19 cellular contexts compared by ENCODE assay signal in the genomic region with DNA sequence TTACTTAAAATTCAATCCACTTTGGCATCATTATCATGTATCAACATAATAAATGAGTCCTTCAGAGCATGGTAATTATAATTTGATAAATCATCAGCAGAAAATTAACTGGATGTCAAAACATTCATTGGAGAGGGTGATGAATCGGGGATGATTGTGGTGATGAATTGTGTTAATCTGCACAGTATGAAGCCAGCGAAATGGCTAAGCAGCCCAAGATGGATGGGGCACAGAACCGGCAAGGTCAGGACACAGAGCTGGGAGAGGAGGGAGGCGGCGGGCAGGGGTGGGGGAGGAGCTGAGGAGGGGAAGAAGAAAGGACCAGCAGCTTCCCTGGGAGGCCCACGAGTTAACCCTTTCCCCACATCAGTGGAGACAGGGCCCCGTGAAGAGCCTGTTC.
A peak's percentile ranks its signal among the peaks of the same experiment; 100 is the strongest.
DNase-seq lines count a peak whose midpoint lies in the region; ATAC-seq, FAIRE-seq and TF ChIP-seq lines count a peak whose summit lies in the region.
"Had no signal": no experiment of that assay in that cellular context is flagged by ENCODE, and none has a peak within 500 bp of the region (broad histone marks: within the 10 kb centered on the region; RNA-seq: fewer than 3 reads in every experiment).

No MANE protein-coding gene starts in this region.

- H3F3A ChIP-seq in GM23338 (replicated peaks; ENCODE audit: low read depth): no peaks in the 10 kb centered on the region

- FAIRE-seq in GM12891 (lab: Jason Lieb, UNC): no peak
- FAIRE-seq: A549, G401.6, GM12892, H54 had no signal

- peaks cover 10% of the 10 kb centered on the region for H3K4me1 ChIP-seq in GM23338 (ENCODE audit: insufficient read depth)
- peaks cover 6% of the 10 kb centered on the region for H3K4me1 ChIP-seq in endodermal cell (ENCODE audit: control insufficient read depth, insufficient read depth, low read length)
- H3K4me1 ChIP-seq: A549, Caco-2 had no signal

- no peaks in the 10 kb centered on the region for H3K27me3 ChIP-seq in GM23338 (ENCODE audit: insufficient read depth)
- H3K27me3 ChIP-seq in endodermal cell (ENCODE audit: control insufficient read depth, insufficient read depth, low read length, poor library complexity, severe bottlenecking): no peaks in the 10 kb centered on the region
- H3K27me3 ChIP-seq in CD4-positive, alpha-beta T cell (ENCODE audit: control insufficient read depth, insufficient read depth, low read length): no peaks in the 10 kb centered on the region

- intact Hi-C loops in CD4-positive, alpha-beta T cell (cut with DNase I, micrococcal nuclease): no loop called here

- DNase-seq in GM23338 (ENCODE audit: low spot score) (peak; percentile 48), NCI-H146 treated with DMSO at 0.1 percent for 48 hours (lab: John Stamatoyannopoulos, UW; ENCODE audit: unreplicated experiment) (peak; percentile 42), endodermal cell (peak; percentile 84), neural crest cell (ENCODE audit: low read depth, low spot score) (peak; percentile 6), HFFc6 (no peak), GM12891 (ENCODE audit: insufficient read length, low spot score) (no peak)
- no peak for DNase-seq in CD4-positive, alpha-beta T cell
- DNase-seq: Caco-2, DMS79, NCI-H446, NCI-H748 treated with DMSO at 0.1 percent for 48 hours, SK-N-SH had no signal

- no peaks in the 10 kb centered on the region for H3K79me2 ChIP-seq in GM23338 (replicated peaks; ENCODE audit: insufficient read depth)

- no peak overlapping the region for H3K4me3 Mint-ChIP-seq in GM23338
- H3K4me3 Mint-ChIP-seq in endodermal cell: no peak overlapping the region
- H3K4me3 Mint-ChIP-seq in neural crest cell: no peak overlapping the region
- H3K4me3 Mint-ChIP-seq in CD4-positive, alpha-beta T cell: no peak overlapping the region
- H3K4me3 Mint-ChIP-seq in HFFc6: no peak overlapping the region

- CTCF ChIA-PET in CD4-positive, alpha-beta T cell (lab: Charles Lee): interaction anchor here (0.8 kb wide), 1 partner anchor 8 kb away, joined by 3 read pairs; no protein-coding TSS in a partner anchor

- H3K36me3 ChIP-seq in GM23338 (ENCODE audit: insufficient read depth) (no peaks in the 10 kb centered on the region), endodermal cell (ENCODE audit: control insufficient read depth, insufficient read depth, low read length) (no peaks in the 10 kb centered on the region)

- H3K27me3 Mint-ChIP-seq in GM23338 (ENCODE audit: insufficient read depth, low read depth, poor library complexity): peaks cover 2% of the 10 kb centered on the region
- H3K27me3 Mint-ChIP-seq in endodermal cell (ENCODE audit: insufficient read depth): peaks cover 8% of the 10 kb centered on the region
- H3K27me3 Mint-ChIP-seq in neural crest cell (ENCODE audit: low read depth): no peaks in the 10 kb centered on the region
- H3K27me3 Mint-ChIP-seq in CD4-positive, alpha-beta T cell: no peaks in the 10 kb centered on the region
- peaks cover 6% of the 10 kb centered on the region for H3K27me3 Mint-ChIP-seq in HFFc6 (ENCODE audit: insufficient read depth)

- H3K9me3 Mint-ChIP-seq in GM23338 (no peaks in the 10 kb centered on the region), endodermal cell (no peaks in the 10 kb centered on the region), neural crest cell (peaks cover 3% of the 10 kb centered on the region), HFFc6 (no peaks in the 10 kb centered on the region)
- H3K9me3 Mint-ChIP-seq in CD4-positive, alpha-beta T cell: no peaks in the 10 kb centered on the region

- H3K4me1 Mint-ChIP-seq in GM23338 (peaks cover 15% of the 10 kb centered on the region), endodermal cell (peaks cover 30% of the 10 kb centered on the region), neural crest cell (peaks cover 12% of the 10 kb centered on the region), HFFc6 (ENCODE audit: low read depth) (no peaks in the 10 kb centered on the region; the same call in 1 of the 2 replicates)
- no peaks in the 10 kb centered on the region for H3K4me1 Mint-ChIP-seq in CD4-positive, alpha-beta T cell (ENCODE audit: low read depth)

- no peak overlapping the region for H3K4me3 ChIP-seq in GM23338
- no peak overlapping the region for H3K4me3 ChIP-seq in endodermal cell (ENCODE audit: low read length)
- H3K4me3 ChIP-seq: A549 had no signal

- H3K27ac ChIP-seq in GM23338 (ENCODE audit: low read depth) (no peak overlapping the region), endodermal cell (ENCODE audit: low read depth, low read length) (peak overlapping the region; percentile 48)
- H3K27ac ChIP-seq in CD4-positive, alpha-beta T cell (ENCODE audit: low read depth, low read length): no peak overlapping the region
- H3K27ac ChIP-seq: A549, C4-2B had no signal

- POLR2A ChIA-PET in CD4-positive, alpha-beta T cell (lab: Charles Lee): no interaction called here

- no peak for TF ChIP-seq POLR2A in GM12891 (IDR thresholded peaks at IDR 0.05; ENCODE audit: low read depth, low read length)

- peak overlapping the region; percentile 77 for H2AFZ ChIP-seq in GM23338

- TF ChIP-seq CTCF in GM23338 (conservative IDR thresholded peaks at IDR 0.05; ENCODE audit: low read depth in 2 of 2) (no peak), endodermal cell (conservative IDR thresholded peaks at IDR 0.05) (no peak), neural crest cell (conservative IDR thresholded peaks at IDR 0.05) (no peak), HFFc6 (IDR thresholded peaks at IDR 0.05) (no peak)
- no peak for TF ChIP-seq CTCF in CD4-positive, alpha-beta T cell (IDR thresholded peaks at IDR 0.05)

- WGBS in endodermal cell (ENCODE audit: insufficient coverage in 1 of 2, insufficient read length in 1 of 2), 2 experiments: 20 to 33% methylated on average over 1 to 7 of the region's 7 CpGs

- H3K4me2 ChIP-seq in GM23338: peak overlapping the region; percentile 55; the same call in 1 of the 2 replicates
- H3K4me2 ChIP-seq: A549, SK-N-SH had no signal

- peak; percentile 99 for ATAC-seq in GM23338
- ATAC-seq in CD4-positive, alpha-beta T cell (ENCODE audit: poor library complexity): no peak
- ATAC-seq: A549, Panc1, Right ventricle myocardium inferior had no signal

- H4K20me1 ChIP-seq in GM23338 (replicated peaks; ENCODE audit: insufficient read depth): no peaks in the 10 kb centered on the region

- peaks cover 14% of the 10 kb centered on the region for H3K9me2 ChIP-seq in GM23338 (ENCODE audit: insufficient read depth)
- H3K9me2 ChIP-seq: SK-N-SH had no signal

- H3K27ac Mint-ChIP-seq in GM23338: no peak overlapping the region
- no peak overlapping the region for H3K27ac Mint-ChIP-seq in endodermal cell
- H3K27ac Mint-ChIP-seq in neural crest cell (ENCODE audit: unreplicated experiment): peak overlapping the region; percentile 29
- no peak overlapping the region for H3K27ac Mint-ChIP-seq in CD4-positive, alpha-beta T cell
- no peak overlapping the region for H3K27ac Mint-ChIP-seq in HFFc6

- H3K36me3 Mint-ChIP-seq in GM23338 (ENCODE audit: low read depth): no peaks in the 10 kb centered on the region
- no peaks in the 10 kb centered on the region for H3K36me3 Mint-ChIP-seq in endodermal cell (ENCODE audit: low read depth)
- no peaks in the 10 kb centered on the region for H3K36me3 Mint-ChIP-seq in neural crest cell (ENCODE audit: low read depth)
- no peaks in the 10 kb centered on the region for H3K36me3 Mint-ChIP-seq in CD4-positive, alpha-beta T cell (ENCODE audit: low read depth)
- H3K36me3 Mint-ChIP-seq in HFFc6 (ENCODE audit: low read depth): no peaks in the 10 kb centered on the region

- H3K9me3 ChIP-seq in endodermal cell (ENCODE audit: control insufficient read depth, low read length): no peaks in the 10 kb centered on the region
- no peaks in the 10 kb centered on the region for H3K9me3 ChIP-seq in CD4-positive, alpha-beta T cell (ENCODE audit: control insufficient read depth, low read length)
- H3K9me3 ChIP-seq: A549, Caco-2, SK-N-SH had no signal

- H3K9ac ChIP-seq in endodermal cell (ENCODE audit: extremely low read depth, low read length, poor library complexity, severe bottlenecking): no peak overlapping the region
- H3K9ac ChIP-seq: SK-N-SH had no signal

TF ChIP-seq in GM23338, 12 proteins besides CTCF, POLR2A, EP300 and RAD21 (continues in another document):
- TF ChIP-seq, protein P1, sequence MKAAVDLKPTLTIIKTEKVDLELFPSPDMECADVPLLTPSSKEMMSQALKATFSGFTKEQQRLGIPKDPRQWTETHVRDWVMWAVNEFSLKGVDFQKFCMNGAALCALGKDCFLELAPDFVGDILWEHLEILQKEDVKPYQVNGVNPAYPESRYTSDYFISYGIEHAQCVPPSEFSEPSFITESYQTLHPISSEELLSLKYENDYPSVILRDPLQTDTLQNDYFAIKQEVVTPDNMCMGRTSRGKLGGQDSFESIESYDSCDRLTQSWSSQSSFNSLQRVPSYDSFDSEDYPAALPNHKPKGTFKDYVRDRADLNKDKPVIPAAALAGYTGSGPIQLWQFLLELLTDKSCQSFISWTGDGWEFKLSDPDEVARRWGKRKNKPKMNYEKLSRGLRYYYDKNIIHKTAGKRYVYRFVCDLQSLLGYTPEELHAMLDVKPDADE (IDR thresholded peaks at IDR 0.05): no peak

TF ChIP-seq in GM12891, 5 proteins besides CTCF, POLR2A, EP300 and RAD21:
- TF ChIP-seq SPI1 (IDR thresholded peaks at IDR 0.05; ENCODE audit: low read depth, low read length): no peak
- TF ChIP-seq POLR2AphosphoS5 (IDR thresholded peaks at IDR 0.05; ENCODE audit: low read depth, low read length): no peak
- TF ChIP-seq POU2F2 (IDR thresholded peaks at IDR 0.05; ENCODE audit: low read depth, low read length): no peak
- no peak for TF ChIP-seq TAF1 (IDR thresholded peaks at IDR 0.05; ENCODE audit: low read depth, low read length)
- TF ChIP-seq PAX5 (IDR thresholded peaks at IDR 0.05; ENCODE audit: insufficient read depth, low read length, severe bottlenecking): no peak

Comparison
In these comparisons a context has a peak if more than half of its experiments do, and no peak if none do; other contexts are left out.
1. DNase-seq: peak in GM23338 (single experiment), NCI-H146 treated with DMSO at 0.1 percent for 48 hours (single experiment), endodermal cell (single experiment) and neural crest cell (single experiment); none in CD4-positive, alpha-beta T cell (0 of 10), HFFc6 (single experiment) and GM12891 (single experiment).